In genomic region chr2:208820289-208820688, GRCh38 we compare ENCODE assay signal across 8 cellular contexts.
DNase-seq lines count a peak whose midpoint lies in the region; ATAC-seq and TF ChIP-seq lines count a peak whose summit lies in the region.

No MANE protein-coding gene starts in this region.

- no peaks in the 10 kb centered on the region for H3K36me3 Mint-ChIP-seq in CD8-positive, alpha-beta T cell

- H3K27me3 ChIP-seq in OCI-LY3 (ENCODE audit: low read depth, low read length): no peaks in the 10 kb centered on the region
- no peaks in the 10 kb centered on the region for H3K27me3 ChIP-seq in liver (ENCODE audit: control insufficient read depth in 4 of 4, insufficient read depth in 4 of 4, low read length in 3 of 4)
- no peaks in the 10 kb centered on the region for H3K27me3 ChIP-seq in CD8-positive, alpha-beta T cell (ENCODE audit: insufficient read depth, low read length)

- H3K27ac ChIP-seq in OCI-LY3 (ENCODE audit: low read length) (no peak overlapping the region), liver (ENCODE audit: low read depth in 1 of 2, low read length in 2 of 2) (no peak overlapping the region)
- no peak overlapping the region for H3K27ac ChIP-seq in CD8-positive, alpha-beta T cell (ENCODE audit: low read depth, low read length)

- no peak overlapping the region for H3K9ac ChIP-seq in OCI-LY3 (ENCODE audit: low read length)
- no peak overlapping the region for H3K9ac ChIP-seq in liver (ENCODE audit: low read depth in 1 of 2, low read length in 2 of 2)

- H4K20me1 ChIP-seq in OCI-LY3 (ENCODE audit: insufficient read depth, low read length): no peaks in the 10 kb centered on the region

- peak; percentile 32 to 42 for TF ChIP-seq RAD21 in liver (IDR thresholded peaks at IDR 0.05)

- H3K4me2 ChIP-seq in OCI-LY3 (ENCODE audit: low read length): no peak overlapping the region

- no peaks in the 10 kb centered on the region for H3K27me3 Mint-ChIP-seq in CD8-positive, alpha-beta T cell (ENCODE audit: low read depth)

- H3K4me3 ChIP-seq in OCI-LY3 (ENCODE audit: low read length) (no peak overlapping the region), liver (ENCODE audit: low read depth in 1 of 3, low read length in 3 of 3) (no peak overlapping the region)
- H3K4me3 ChIP-seq in CD8-positive, alpha-beta T cell (ENCODE audit: low read depth, low read length): no peak overlapping the region

- peak; percentile 93 for ATAC-seq in HG03378 (IDR thresholded peaks at IDR 0.05; ENCODE audit: unreplicated experiment)
- ATAC-seq in CD8-positive, alpha-beta T cell: no peak

- H3K4me1 ChIP-seq in OCI-LY3 (ENCODE audit: low read length) (peaks cover 4% of the 10 kb centered on the region), liver (ENCODE audit: control insufficient read depth in 4 of 4, insufficient read depth in 4 of 4, low read length in 3 of 4) (no peaks in the 10 kb centered on the region)
- H3K4me1 ChIP-seq in CD8-positive, alpha-beta T cell (ENCODE audit: insufficient read depth, low read length): no peaks in the 10 kb centered on the region

- no peak overlapping the region for H2AFZ ChIP-seq in OCI-LY3 (ENCODE audit: low read depth, low read length)

- no peak overlapping the region for H3K4me3 Mint-ChIP-seq in CD8-positive, alpha-beta T cell

- POLR2A ChIA-PET in CD8-positive, alpha-beta T cell (lab: Charles Lee): no interaction called here

- H3K9me3 ChIP-seq in OCI-LY3 (ENCODE audit: insufficient read depth, low read length) (no peaks in the 10 kb centered on the region), liver (ENCODE audit: control insufficient read depth in 4 of 4, low read length in 3 of 4) (no peaks in the 10 kb centered on the region)
- no peaks in the 10 kb centered on the region for H3K9me3 ChIP-seq in CD8-positive, alpha-beta T cell (ENCODE audit: low read length)

- no peak overlapping the region for H3K27ac Mint-ChIP-seq in CD8-positive, alpha-beta T cell

- peaks cover 5% of the 10 kb centered on the region for H3K9me3 Mint-ChIP-seq in CD8-positive, alpha-beta T cell

- no peaks in the 10 kb centered on the region for H3K4me1 Mint-ChIP-seq in CD8-positive, alpha-beta T cell (ENCODE audit: low read depth)

- TF ChIP-seq CTCF in OCI-LY3 (IDR thresholded peaks at IDR 0.05; ENCODE audit: low read depth, low read length): peak; percentile 70
- no peak for TF ChIP-seq CTCF in liver (IDR thresholded peaks at IDR 0.05; ENCODE audit: low read depth, low read length, missing input control)
- TF ChIP-seq CTCF in CD8-positive, alpha-beta T cell (IDR thresholded peaks at IDR 0.05): no peak

- H3K36me3 ChIP-seq in OCI-LY3 (replicated peaks; ENCODE audit: low read depth, low read length) (no peaks in the 10 kb centered on the region), liver (ENCODE audit: control insufficient read depth in 4 of 4, insufficient read depth in 3 of 4, low read depth in 1 of 4, low read length in 3 of 4) (no peaks in the 10 kb centered on the region)
- no peaks in the 10 kb centered on the region for H3K36me3 ChIP-seq in CD8-positive, alpha-beta T cell (ENCODE audit: insufficient read depth, low read length)

- CTCF ChIA-PET in CD8-positive, alpha-beta T cell (lab: Charles Lee): no interaction called here

- no peaks in the 10 kb centered on the region for H3K79me2 ChIP-seq in OCI-LY3 (ENCODE audit: low read length)

- intact Hi-C loops in CD8-positive, alpha-beta T cell (cut with DNase I, micrococcal nuclease): no loop called here

- DNase-seq in NCI-H187 treated with DMSO at 0.1 percent for 48 hours (lab: John Stamatoyannopoulos, UW) (peak; percentile 8), NCI-H187 (lab: John Stamatoyannopoulos, UW) (no peak), C1 segment of cervical spinal cord (lab: John Stamatoyannopoulos, UW) (no peak)
- DNase-seq in activated CD8-positive, alpha-beta memory T cell treated with anti-CD3 and anti-CD28 coated beads for 24 hours: no peak
- no peak for DNase-seq in CD8-positive, alpha-beta T cell

TF ChIP-seq in liver, 16 proteins besides CTCF, POLR2A, EP300 and RAD21:
- TF ChIP-seq MAX (IDR thresholded peaks at IDR 0.05) (no peak), FOXA1 (IDR thresholded peaks at IDR 0.05) (no peak), TAF1 (conservative IDR thresholded peaks at IDR 0.05) (no peak)
